ENCODE assay signal across 8 cellular contexts in the genomic region with DNA sequence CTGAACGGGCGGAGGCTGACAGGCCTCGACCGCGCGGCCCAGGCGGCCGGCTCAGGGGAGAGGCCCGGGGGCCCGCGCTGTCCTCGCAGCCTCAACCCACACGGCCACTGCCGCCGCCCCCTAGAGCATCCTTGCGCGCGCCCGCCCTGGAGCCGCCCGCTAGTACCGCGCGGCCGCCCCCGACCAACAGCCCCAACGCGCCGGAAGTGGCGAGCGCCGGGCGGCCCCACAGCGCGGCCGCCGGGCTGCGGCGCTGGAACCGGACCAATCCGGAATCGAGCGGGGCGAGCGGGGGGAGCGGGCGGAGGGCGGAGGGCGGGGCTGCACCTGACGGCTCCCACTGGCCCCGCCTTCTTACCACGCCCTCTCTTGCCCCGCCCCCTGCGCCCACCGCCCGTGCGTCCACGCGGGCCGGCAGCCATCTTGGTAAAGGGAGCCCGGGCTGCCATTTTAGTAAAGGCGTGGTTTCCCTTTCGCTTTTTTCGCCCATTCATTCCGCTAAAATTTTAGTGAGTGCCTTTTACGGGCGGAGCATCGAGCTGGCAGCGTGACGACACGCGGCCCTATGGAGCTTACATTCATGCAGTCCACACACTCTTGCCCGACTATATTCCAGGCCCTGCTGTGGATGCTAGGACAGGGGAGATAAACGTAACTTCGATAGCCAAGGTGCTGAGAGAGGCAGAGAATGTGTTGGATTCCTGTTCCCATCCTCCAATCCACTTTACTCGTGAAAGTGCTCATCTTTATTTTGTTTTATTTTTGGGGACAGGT. TPM values are rescaled to one million over a fixed set of nuclear protein-coding genes. Genes with fewer than 3 reads are reported as not detected.
A peak's percentile ranks its signal among the peaks of the same experiment; 100 is the strongest.
DNase-seq lines count a peak whose midpoint lies in the region; ATAC-seq, FAIRE-seq and TF ChIP-seq lines count a peak whose summit lies in the region.

A gene with protein sequence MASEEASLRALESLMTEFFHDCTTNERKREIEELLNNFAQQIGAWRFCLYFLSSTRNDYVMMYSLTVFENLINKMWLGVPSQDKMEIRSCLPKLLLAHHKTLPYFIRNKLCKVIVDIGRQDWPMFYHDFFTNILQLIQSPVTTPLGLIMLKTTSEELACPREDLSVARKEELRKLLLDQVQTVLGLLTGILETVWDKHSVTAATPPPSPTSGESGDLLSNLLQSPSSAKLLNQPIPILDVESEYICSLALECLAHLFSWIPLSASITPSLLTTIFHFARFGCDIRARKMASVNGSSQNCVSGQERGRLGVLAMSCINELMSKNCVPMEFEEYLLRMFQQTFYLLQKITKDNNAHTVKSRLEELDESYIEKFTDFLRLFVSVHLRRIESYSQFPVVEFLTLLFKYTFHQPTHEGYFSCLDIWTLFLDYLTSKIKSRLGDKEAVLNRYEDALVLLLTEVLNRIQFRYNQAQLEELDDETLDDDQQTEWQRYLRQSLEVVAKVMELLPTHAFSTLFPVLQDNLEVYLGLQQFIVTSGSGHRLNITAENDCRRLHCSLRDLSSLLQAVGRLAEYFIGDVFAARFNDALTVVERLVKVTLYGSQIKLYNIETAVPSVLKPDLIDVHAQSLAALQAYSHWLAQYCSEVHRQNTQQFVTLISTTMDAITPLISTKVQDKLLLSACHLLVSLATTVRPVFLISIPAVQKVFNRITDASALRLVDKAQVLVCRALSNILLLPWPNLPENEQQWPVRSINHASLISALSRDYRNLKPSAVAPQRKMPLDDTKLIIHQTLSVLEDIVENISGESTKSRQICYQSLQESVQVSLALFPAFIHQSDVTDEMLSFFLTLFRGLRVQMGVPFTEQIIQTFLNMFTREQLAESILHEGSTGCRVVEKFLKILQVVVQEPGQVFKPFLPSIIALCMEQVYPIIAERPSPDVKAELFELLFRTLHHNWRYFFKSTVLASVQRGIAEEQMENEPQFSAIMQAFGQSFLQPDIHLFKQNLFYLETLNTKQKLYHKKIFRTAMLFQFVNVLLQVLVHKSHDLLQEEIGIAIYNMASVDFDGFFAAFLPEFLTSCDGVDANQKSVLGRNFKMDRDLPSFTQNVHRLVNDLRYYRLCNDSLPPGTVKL (minus strand): TSS at position 208 of the 774 bp plus-strand sequence. CDS start 597 bp downstream, outside the sequence.

- peak within 1 kb of the TSS in 4 of 5 donors; percentile 68 to 95 (median 87) for H3K27ac ChIP-seq in adrenal gland
- H3K27ac ChIP-seq in heart left ventricle = peak within 1 kb of the TSS; percentile 57 to 93 (median 88)

- peak within 1 kb of the TSS; percentile 21 to 97 (median 60) for H3K4me3 ChIP-seq in adrenal gland
- peak within 1 kb of the TSS; percentile 48 to 89 (median 78) for H3K4me3 ChIP-seq in heart left ventricle

- peaks cover 4% of the 10 kb centered on the region for H3K9me3 Mint-ChIP-seq in type B pancreatic cell

- 1 to 5% (median 3%) methylated on average over 14 to 76 of the region's 76 CpGs for WGBS in adrenal gland, 4 donors
- 2 to 5% (median 3%) methylated on average over 20 to 76 of the region's 76 CpGs for WGBS in heart left ventricle, 4 donors

- FAIRE-seq in GM12891 (lab: Jason Lieb, UNC) = peak; percentile 78

- no peaks in the 10 kb centered on the region for H3K27me3 ChIP-seq in adrenal gland
- H3K27me3 ChIP-seq in heart left ventricle = no peaks in the 10 kb centered on the region

- H3K27ac Mint-ChIP-seq in type B pancreatic cell = peak within 1 kb of the TSS; percentile 88

- TF ChIP-seq CTCF in adrenal gland (IDR thresholded peaks at IDR 0.05) = no peak
- no peak for TF ChIP-seq CTCF in heart left ventricle (IDR thresholded peaks at IDR 0.05)
- no peak for TF ChIP-seq CTCF in type B pancreatic cell (conservative IDR thresholded peaks at IDR 0.05)

- H3K4me1 Mint-ChIP-seq in type B pancreatic cell (ENCODE audit: unreplicated experiment) = peaks cover 19% of the 10 kb centered on the region

- H3K36me3 Mint-ChIP-seq in type B pancreatic cell = peaks cover 14% of the 10 kb centered on the region

- TF ChIP-seq POLR2A in GM12891 (IDR thresholded peaks at IDR 0.05; ENCODE audit: low read depth, low read length) (no peak), adrenal gland (IDR thresholded peaks at IDR 0.05) (peak; percentile 58 to 76), heart left ventricle (IDR thresholded peaks at IDR 0.05) (peak in 1 of 2 donors; percentile 60)

- DNase-seq in GM12891 (ENCODE audit: insufficient read length, low spot score) (peak; percentile 86), NCI-H146 treated with DMSO at 0.1 percent for 48 hours (lab: John Stamatoyannopoulos, UW; ENCODE audit: unreplicated experiment) (peak; percentile 90), T-helper 1 cell (peak; percentile 96 to 99 (median 99)), adrenal gland (peak; percentile 94 to 99 (median 97)), heart left ventricle (peak; percentile 96 to 98 (median 96)), posterior cingulate gyrus (peak; percentile 92 to 99 (median 96)), type B pancreatic cell (ENCODE audit: extremely low spot score, unreplicated experiment) (peak; percentile 99)

- H3K9me3 ChIP-seq in adrenal gland (replicated peaks in 1 of 3) (no peaks in the 10 kb centered on the region), heart left ventricle (no peaks in the 10 kb centered on the region)

- H3K4me3 Mint-ChIP-seq in type B pancreatic cell = peak within 1 kb of the TSS; percentile 98

- no peaks in the 10 kb centered on the region for H3K36me3 ChIP-seq in adrenal gland (replicated peaks in 1 of 2)
- peaks cover 0 to 27% (median 11%) of the 10 kb centered on the region in 9 donors for H3K36me3 ChIP-seq in heart left ventricle

- H3K27me3 Mint-ChIP-seq in type B pancreatic cell = no peaks in the 10 kb centered on the region

- intact Hi-C loops in adrenal gland (cut with DNase I) (no loop called here), heart left ventricle (cut with DNase I) (loop anchor here in 1 of 10 donors (5.0 kb wide), 1 partner anchor 45 kb away; no protein-coding TSS in a partner anchor), posterior cingulate gyrus (cut with DNase I) (loop anchor here (10.0 kb wide), 2 partner anchors 83 to 633 kb away; a partner anchor contains a TSS)

- peaks cover 12 to 35% of the 10 kb centered on the region in 2 donors for H3K4me1 ChIP-seq in adrenal gland (replicated peaks in 1 of 2)
- peaks cover 0 to 32% (median 15%) of the 10 kb centered on the region in 12 donors for H3K4me1 ChIP-seq in heart left ventricle

- ATAC-seq in HG02852 (IDR thresholded peaks at IDR 0.05; ENCODE audit: unreplicated experiment) = peak; percentile 89
- ATAC-seq in heart left ventricle = peak; percentile 92 to 97 (median 95)

TF ChIP-seq in GM12891, 5 proteins besides CTCF, POLR2A, EP300 and RAD21:
- TF ChIP-seq TAF1 (IDR thresholded peaks at IDR 0.05; ENCODE audit: low read depth, low read length) (peak; percentile 67), SPI1 (IDR thresholded peaks at IDR 0.05; ENCODE audit: low read depth, low read length) (no peak), POU2F2 (IDR thresholded peaks at IDR 0.05; ENCODE audit: low read depth, low read length) (no peak), PAX5 (IDR thresholded peaks at IDR 0.05; ENCODE audit: insufficient read depth, low read length, severe bottlenecking) (peak; percentile 10), POLR2AphosphoS5 (IDR thresholded peaks at IDR 0.05; ENCODE audit: low read depth, low read length) (no peak; the same call in 1 of the 2 replicates)
TF ChIP-seq in GM12891: peak in this region for 2.

RNA-seq across cellular contexts. Expression of the gene that starts here (rescaled TPM):
- 96.3 TPM for polyA plus RNA-seq in GM12891 (2012; ENCODE audit: low read depth, missing spikeins)
- total RNA-seq in adrenal gland = 100 to 1,000 TPM in 3 of 8 donors, 10 to 100 TPM in 5; 61.1 to 194 (median 88.7) TPM
- polyA plus RNA-seq in adrenal gland = 100 to 1,000 TPM in 1 of 3 donors, 10 to 100 TPM in 2; 95.5 to 109 (median 98.5) TPM
- total RNA-seq in heart left ventricle = 10 to 100 TPM; 19.8 to 78.0 (median 33.0) TPM
- polyA plus RNA-seq in heart left ventricle = 10 to 100 TPM; 22.2 to 36.5 TPM
- 111 and 118 TPM in 2 replicates for total RNA-seq in type B pancreatic cell (ENCODE audit: low replicate concordance)

Comparison
In these comparisons a context has a peak if more than half of its experiments do, and no peak if none do; other contexts are left out.
1. Peak in every context shown above with its lines: DNase-seq, ATAC-seq, H3K4me3 ChIP-seq and H3K27ac ChIP-seq.